In the genomic region with DNA sequence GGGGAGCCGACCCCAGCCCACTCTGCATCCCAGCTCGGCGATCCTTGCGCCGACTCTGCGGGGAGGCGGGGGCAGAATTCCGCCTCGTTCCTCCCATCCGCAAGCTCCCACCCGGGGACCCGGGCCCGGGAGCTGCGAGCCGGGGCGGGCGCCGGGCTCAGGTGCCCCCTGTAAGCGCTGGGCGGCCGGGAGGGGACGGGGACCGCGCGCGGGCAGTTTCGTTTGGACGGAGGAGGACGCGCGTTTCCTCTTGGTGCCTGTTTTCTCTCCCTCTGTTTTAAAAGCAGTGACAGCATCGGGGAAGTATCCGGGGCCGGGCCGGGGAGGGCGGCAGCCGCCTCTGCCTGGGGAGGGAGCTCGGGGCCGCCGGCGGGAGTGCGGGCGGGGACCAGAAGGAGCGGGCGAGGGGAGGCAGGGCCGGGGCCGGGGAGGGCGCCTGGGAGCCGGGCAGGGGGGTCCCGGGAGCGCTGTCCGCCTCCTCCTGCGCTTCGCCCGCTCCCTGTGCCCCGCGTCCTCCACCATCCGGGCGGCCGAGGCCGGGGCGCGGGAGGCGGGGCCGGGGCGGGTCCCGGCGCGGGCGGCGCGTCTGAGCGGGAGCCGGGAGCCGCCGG, we compare ENCODE assay signal across 8 cellular contexts. TPM values are rescaled to one million over a fixed set of nuclear protein-coding genes. Genes with fewer than 3 reads are reported as not detected.
A peak's percentile ranks its signal among the peaks of the same experiment; 100 is the strongest.
DNase-seq lines count a peak whose midpoint lies in the region; ATAC-seq and TF ChIP-seq lines count a peak whose summit lies in the region.

No MANE protein-coding gene starts in this region.

- peaks cover 64 to 77% of the 10 kb centered on the region in 2 donors for H3K4me1 Mint-ChIP-seq in immature natural killer cell

- TF ChIP-seq CTCF in SK-N-SH (IDR thresholded peaks at IDR 0.05), result no peak
- TF ChIP-seq CTCF in brain microvascular endothelial cell (IDR thresholded peaks at IDR 0.05; ENCODE audit: low read depth, low read length, missing control alignments), result no peak
- no peak for TF ChIP-seq CTCF in spleen (IDR thresholded peaks at IDR 0.05 in 8 of 11, conservative IDR thresholded peaks at IDR 0.05 in 3 of 11)

- H3K27ac ChIP-seq in SK-N-SH (ENCODE audit: low read depth in 2 of 2, low read length in 1 of 2), result peak overlapping the region; percentile 66 to 90
- H3K27ac ChIP-seq in brain microvascular endothelial cell, result no peak overlapping the region
- H3K27ac ChIP-seq in spleen, result peak overlapping the region in 2 of 8 donors; percentile 35 to 45

- H3K4me3 Mint-ChIP-seq in immature natural killer cell, result peak overlapping the region in 4 of 5 donors; percentile 46 to 67 (median 58)

- no peak for TF ChIP-seq POLR2A in spleen (IDR thresholded peaks at IDR 0.05)

- DNase-seq in ELR (ENCODE audit: low read depth) (peak; percentile 45), SK-N-SH (peak; percentile 79), brain microvascular endothelial cell (peak; percentile 30), immature natural killer cell (peak in 2 of 3 donors; percentile 22 to 31), spleen (peak; percentile 82), NCI-H1092 treated with DMSO at 0.1 percent for 48 hours (lab: John Stamatoyannopoulos, UW) (no peak)

- WGBS in SK-N-SH (ENCODE audit: low lambda C conversion rate), result 2% methylated on average over 21 of the region's 76 CpGs
- WGBS in spleen, 5 donors, result 1 to 2% (median 2%) methylated on average over 20 to 76 of the region's 76 CpGs

- no peak for TF ChIP-seq EP300 in SK-N-SH (IDR thresholded peaks at IDR 0.05; ENCODE audit: borderline replicate concordance in 1 of 2, low read depth in 1 of 2, low read length in 1 of 2)

- peaks cover 8% of the 10 kb centered on the region for H3F3A ChIP-seq in SK-N-SH (replicated peaks; ENCODE audit: insufficient read depth)

- H3K36me3 ChIP-seq in SK-N-SH (replicated peaks in 1 of 2; ENCODE audit: control insufficient read depth in 1 of 2, insufficient read depth in 2 of 2, low read length in 1 of 2), result no peaks in the 10 kb centered on the region
- H3K36me3 ChIP-seq in brain microvascular endothelial cell (replicated peaks), result no peaks in the 10 kb centered on the region
- H3K36me3 ChIP-seq in spleen, result peaks cover 0 to 6% (median 0%) of the 10 kb centered on the region in 6 donors

- H4K20me1 ChIP-seq in SK-N-SH (ENCODE audit: insufficient read depth), result peaks cover 26% of the 10 kb centered on the region

- H3K27me3 Mint-ChIP-seq in immature natural killer cell (ENCODE audit: low read depth in 3 of 3), result peaks cover 0 to 7% (median 2%) of the 10 kb centered on the region in 3 donors

- H3K4me2 ChIP-seq in SK-N-SH, result peak overlapping the region; percentile 88

- POLR2A ChIA-PET in SK-N-SH (lab: Yijun Ruan, JAX), result interaction anchor here (0.8 to 5.8 kb wide), 6 partner anchors 51 to 151 kb away, joined by 4 to 69 read pairs (median 10); no protein-coding TSS in a partner anchor

- H3K4me3 ChIP-seq in SK-N-SH (ENCODE audit: low read depth in 2 of 2, low read length in 1 of 2) (peak overlapping the region; percentile 66 to 69), brain microvascular endothelial cell (ENCODE audit: low read depth, low read length) (peak overlapping the region; percentile 62), spleen (peak overlapping the region; percentile 21 to 74 (median 51))

- CTCF ChIA-PET in SK-N-SH (lab: Yijun Ruan, JAX), result interaction anchor here (1.1 to 12.7 kb wide), 6 partner anchors 10 to 157 kb away, joined by 4 to 238 read pairs (median 8); no protein-coding TSS in a partner anchor

- peak overlapping the region; percentile 72; the same call in 1 of the 2 replicates for H2AFZ ChIP-seq in SK-N-SH (ENCODE audit: low read depth)

- H3K79me2 ChIP-seq in SK-N-SH (ENCODE audit: insufficient read depth), result peaks cover 44% of the 10 kb centered on the region

- peak overlapping the region; percentile 78 for H3K9ac ChIP-seq in SK-N-SH

- no peak overlapping the region for H3K27ac Mint-ChIP-seq in immature natural killer cell

- no peaks in the 10 kb centered on the region for H3K9me2 ChIP-seq in SK-N-SH

- H3K9me3 Mint-ChIP-seq in immature natural killer cell, result no peaks in the 10 kb centered on the region

- intact Hi-C loops in spleen (cut with DNase I; ENCODE audit: low total_unique reads), result no loop called here

- TF ChIP-seq RAD21 in SK-N-SH (IDR thresholded peaks at IDR 0.05; ENCODE audit: low read length), result no peak

- ATAC-seq in HG03457 (IDR thresholded peaks at IDR 0.05; ENCODE audit: unreplicated experiment), result no peak
- ATAC-seq in HG03108 (IDR thresholded peaks at IDR 0.05; ENCODE audit: unreplicated experiment), result no peak

- H3K9me3 ChIP-seq in SK-N-SH (no peaks in the 10 kb centered on the region), spleen (no peaks in the 10 kb centered on the region)

- in situ Hi-C loops in brain microvascular endothelial cell (cut with HindIII; ENCODE audit: low pct_ligation_motif_present, low sequenced_read_pairs), result no loop called here

- peaks cover 0 to 4% (median 0%) of the 10 kb centered on the region in 3 donors for H3K36me3 Mint-ChIP-seq in immature natural killer cell

- H3K27me3 ChIP-seq in SK-N-SH (ENCODE audit: insufficient read depth) (no peaks in the 10 kb centered on the region), brain microvascular endothelial cell (replicated peaks) (no peaks in the 10 kb centered on the region), spleen (replicated peaks in 1 of 7) (peaks cover 13 to 88% (median 51%) of the 10 kb centered on the region in 7 donors)

- H3K4me1 ChIP-seq in SK-N-SH (ENCODE audit: control insufficient read depth in 1 of 2, insufficient read depth in 2 of 2, low read depth in 1 of 2, low read length in 1 of 2) (peaks cover 4 to 42% of the 10 kb centered on the region in 2 experiments; a peak in 2 of 4 replicates), spleen (peaks cover 15 to 48% (median 32%) of the 10 kb centered on the region in 6 donors)

TF ChIP-seq in SK-N-SH, 30 proteins besides CTCF, POLR2A, EP300 and RAD21:
- no peak for TF ChIP-seq FOXJ3 (CRISPR knock-in tag; IDR thresholded peaks at IDR 0.05)
- TF ChIP-seq, protein P1, sequence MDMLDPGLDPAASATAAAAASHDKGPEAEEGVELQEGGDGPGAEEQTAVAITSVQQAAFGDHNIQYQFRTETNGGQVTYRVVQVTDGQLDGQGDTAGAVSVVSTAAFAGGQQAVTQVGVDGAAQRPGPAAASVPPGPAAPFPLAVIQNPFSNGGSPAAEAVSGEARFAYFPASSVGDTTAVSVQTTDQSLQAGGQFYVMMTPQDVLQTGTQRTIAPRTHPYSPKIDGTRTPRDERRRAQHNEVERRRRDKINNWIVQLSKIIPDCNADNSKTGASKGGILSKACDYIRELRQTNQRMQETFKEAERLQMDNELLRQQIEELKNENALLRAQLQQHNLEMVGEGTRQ (IDR thresholded peaks at IDR 0.05; ENCODE audit: borderline replicate concordance, low read depth, low read length), result no peak
- TF ChIP-seq GATA2 (CRISPR knock-in tag; IDR thresholded peaks at IDR 0.05), result no peak
- TF ChIP-seq ELF1 (IDR thresholded peaks at IDR 0.05), result no peak
- TF ChIP-seq TEAD4 (IDR thresholded peaks at IDR 0.05; ENCODE audit: borderline replicate concordance, insufficient read depth), result 0 out of 2 replicates have a peak, but pooled peaks have one; percentile 13
- TF ChIP-seq EZH2phosphoT487 (IDR thresholded peaks at IDR 0.05; ENCODE audit: borderline replicate concordance, low read depth), result no peak
- TF ChIP-seq, protein P2, sequence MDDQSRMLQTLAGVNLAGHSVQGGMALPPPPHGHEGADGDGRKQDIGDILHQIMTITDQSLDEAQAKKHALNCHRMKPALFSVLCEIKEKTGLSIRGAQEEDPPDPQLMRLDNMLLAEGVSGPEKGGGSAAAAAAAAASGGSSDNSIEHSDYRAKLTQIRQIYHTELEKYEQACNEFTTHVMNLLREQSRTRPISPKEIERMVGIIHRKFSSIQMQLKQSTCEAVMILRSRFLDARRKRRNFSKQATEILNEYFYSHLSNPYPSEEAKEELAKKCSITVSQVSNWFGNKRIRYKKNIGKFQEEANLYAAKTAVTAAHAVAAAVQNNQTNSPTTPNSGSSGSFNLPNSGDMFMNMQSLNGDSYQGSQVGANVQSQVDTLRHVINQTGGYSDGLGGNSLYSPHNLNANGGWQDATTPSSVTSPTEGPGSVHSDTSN (IDR thresholded peaks at IDR 0.05), result peak; percentile 20; the same call in 1 of the 2 replicates

RNA-seq across cellular contexts. Expression of a gene that starts 57.0 kb away (rescaled TPM):
- 21.0 and 22.0 TPM in 2 replicates for polyA plus RNA-seq in SK-N-SH (2012; rRNA removed)
- 12.1 and 15.6 TPM in 2 replicates for polyA plus RNA-seq in SK-N-SH (2012; cell fraction: cytosol; rRNA removed)
- 85.5 and 88.3 TPM in 2 replicates for polyA plus RNA-seq in SK-N-SH (2012; cell fraction: nucleus; rRNA removed)
- polyA plus RNA-seq in immature natural killer cell, result 10 to 100 TPM in 1 of 3 donors, 1 to 10 TPM in 2; 2.5 to 28.9 (median 6.4) TPM
- total RNA-seq in spleen, result 10 to 100 TPM; 12.3 to 32.7 (median 14.5) TPM
- 1 to 10 TPM; 1.2 to 2.7 (median 1.5) TPM for polyA plus RNA-seq in spleen
